18 cellular contexts compared by ENCODE assay signal in genomic region chr5:51278458-51279049, GRCh38.
"Had no signal": no experiment of that assay in that cellular context is flagged by ENCODE, and none has a peak within 500 bp of the region (broad histone marks: within the 10 kb centered on the region; RNA-seq: fewer than 3 reads in every experiment).

No MANE protein-coding gene starts in this region.

- H3K9me3 ChIP-seq: pancreas, testis, upper lobe of right lung had no signal

- H3K36me3 ChIP-seq: brain microvascular endothelial cell, pancreas, upper lobe of right lung had no signal

- H3K27ac Mint-ChIP-seq: activated CD4-positive, alpha-beta T cell treated with anti-CD3 and anti-CD28 coated beads, Interleukin-2, amount 10 ng/mL, durations not matched to agents 7 days and 5 days; activated naive CD4-positive, alpha-beta T cell treated with anti-CD3 and anti-CD28 coated beads for 36 hours; activated T-helper 17 cell treated with anti-CD3 and anti-CD28 coated beads, Interleukin-2, amount 50 U/mL, for 72 hours; stimulated activated naive CD8-positive, alpha-beta T cell treated with anti-CD3 and anti-CD28 coated beads, Interleukin-15, amount 100 ng/mL, for 72 hours had no signal

- H3K9me3 Mint-ChIP-seq: activated CD4-positive, alpha-beta T cell treated with anti-CD3 and anti-CD28 coated beads, Interleukin-2, amount 10 ng/mL, durations not matched to agents 7 days and 5 days; activated naive CD4-positive, alpha-beta T cell treated with anti-CD3 and anti-CD28 coated beads for 36 hours had no signal

- ATAC-seq: activated T-helper 17 cell treated with anti-CD3 and anti-CD28 coated beads, Interleukin-2, amount 50 U/mL, for 72 hours; pancreas; stimulated activated naive CD8-positive, alpha-beta T cell treated with anti-CD3 and anti-CD28 coated beads, Interleukin-15, amount 100 ng/mL, for 72 hours; upper lobe of right lung had no signal

- H3K27me3 ChIP-seq: brain microvascular endothelial cell, pancreas, testis, upper lobe of right lung had no signal

- H3K4me3 Mint-ChIP-seq: activated CD4-positive, alpha-beta T cell treated with anti-CD3 and anti-CD28 coated beads, Interleukin-2, amount 10 ng/mL, durations not matched to agents 7 days and 5 days; activated naive CD4-positive, alpha-beta T cell treated with anti-CD3 and anti-CD28 coated beads for 36 hours; activated T-helper 17 cell treated with anti-CD3 and anti-CD28 coated beads, Interleukin-2, amount 50 U/mL, for 72 hours; neural crest cell; stimulated activated naive CD8-positive, alpha-beta T cell treated with anti-CD3 and anti-CD28 coated beads, Interleukin-15, amount 100 ng/mL, for 72 hours had no signal

- H3K27me3 Mint-ChIP-seq: activated CD4-positive, alpha-beta T cell treated with anti-CD3 and anti-CD28 coated beads, Interleukin-2, amount 10 ng/mL, durations not matched to agents 7 days and 5 days; activated T-helper 17 cell treated with anti-CD3 and anti-CD28 coated beads, Interleukin-2, amount 50 U/mL, for 72 hours; stimulated activated naive CD8-positive, alpha-beta T cell treated with anti-CD3 and anti-CD28 coated beads, Interleukin-15, amount 100 ng/mL, for 72 hours had no signal

- H3K4me3 ChIP-seq: pancreas, testis, upper lobe of right lung had no signal

- H3K4me1 ChIP-seq: pancreas, upper lobe of right lung had no signal

- H3K27ac ChIP-seq: brain microvascular endothelial cell, pancreas, testis, upper lobe of right lung had no signal

- DNase-seq: activated CD4-positive, alpha-beta T cell treated with anti-CD3 and anti-CD28 coated beads, Interleukin-2, amount 10 ng/mL, durations not matched to agents 7 days and 5 days; activated CD4-positive, CD25-positive, alpha-beta regulatory T cell; activated naive CD4-positive, alpha-beta T cell treated with anti-CD3 and anti-CD28 coated beads for 36 hours; activated T-cell treated with anti-CD3 and anti-CD28 coated beads for 4 hours; brain microvascular endothelial cell; dermis blood vessel endothelial cell; erythroblast; glutamatergic neuron; kidney glomerular epithelial cell; pancreas; stimulated activated CD4-positive, alpha-beta T cell treated with anti-CD3 and anti-CD28 coated beads, Interleukin-15, amount 100 ng/mL, for 24 hours; stimulated activated CD4-positive, alpha-beta T cell treated with anti-CD3 and anti-CD28 coated beads, Interleukin-4, amount 100 ng/mL, for 4 hours; stimulated activated naive CD8-positive, alpha-beta T cell treated with anti-CD3 and anti-CD28 coated beads, Interleukin-15, amount 100 ng/mL, for 72 hours; T-helper 1 cell; testis; upper lobe of right lung had no signal

- H3K4me1 Mint-ChIP-seq: activated CD4-positive, alpha-beta T cell treated with anti-CD3 and anti-CD28 coated beads, Interleukin-2, amount 10 ng/mL, durations not matched to agents 7 days and 5 days; activated T-helper 17 cell treated with anti-CD3 and anti-CD28 coated beads, Interleukin-2, amount 50 U/mL, for 72 hours; stimulated activated naive CD8-positive, alpha-beta T cell treated with anti-CD3 and anti-CD28 coated beads, Interleukin-15, amount 100 ng/mL, for 72 hours had no signal
